Comparison of ENCODE assay signal across 8 cellular contexts in the genomic region with DNA sequence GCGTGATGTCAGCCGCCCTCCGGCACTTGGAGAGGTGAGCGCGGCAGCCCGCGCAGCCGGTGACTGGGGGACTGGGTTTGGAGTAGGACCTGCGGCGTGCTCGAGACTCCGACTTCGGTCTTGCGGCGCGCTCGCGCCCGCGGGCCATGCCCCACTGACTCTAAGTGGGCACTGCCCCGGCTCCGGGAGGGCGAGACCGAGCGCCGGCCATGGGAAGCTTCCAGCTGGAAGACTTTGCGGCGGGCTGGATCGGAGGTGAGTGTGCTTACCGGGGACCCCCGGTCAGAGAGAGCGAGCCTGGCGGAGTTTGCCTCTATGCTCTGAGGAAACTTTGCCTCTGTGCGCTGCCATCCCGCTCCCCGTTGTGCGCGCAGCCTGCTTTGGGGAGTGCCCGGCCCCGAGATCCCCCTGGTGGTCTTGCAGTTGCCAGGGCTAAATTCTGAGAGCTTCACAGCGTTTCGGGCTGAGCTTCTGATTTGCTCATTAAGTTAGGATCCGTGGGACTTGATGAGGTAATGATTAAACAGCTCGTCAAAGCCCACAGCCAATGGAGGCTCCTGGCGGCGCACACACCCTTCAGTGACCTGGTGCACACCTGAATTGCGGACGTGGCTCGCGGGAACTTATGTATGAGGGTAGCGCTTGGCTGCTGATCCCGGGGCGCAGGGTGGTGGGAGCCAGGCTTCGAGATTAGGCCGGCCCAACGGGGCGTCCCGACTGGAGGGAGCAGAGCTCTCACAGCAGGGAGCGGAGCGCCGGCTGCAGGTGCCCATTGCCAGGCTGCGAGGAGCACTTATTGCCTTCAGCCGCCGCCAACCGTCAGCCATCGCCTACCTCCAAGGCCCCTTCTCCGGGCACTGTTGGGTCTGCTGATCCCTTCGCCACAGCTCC. TPM values are rescaled to one million over a fixed set of nuclear protein-coding genes. Genes with fewer than 3 reads are reported as not detected.
A peak's percentile ranks its signal among the peaks of the same experiment; 100 is the strongest.
DNase-seq lines count a peak whose midpoint lies in the region; ATAC-seq and TF ChIP-seq lines count a peak whose summit lies in the region.

A gene with protein sequence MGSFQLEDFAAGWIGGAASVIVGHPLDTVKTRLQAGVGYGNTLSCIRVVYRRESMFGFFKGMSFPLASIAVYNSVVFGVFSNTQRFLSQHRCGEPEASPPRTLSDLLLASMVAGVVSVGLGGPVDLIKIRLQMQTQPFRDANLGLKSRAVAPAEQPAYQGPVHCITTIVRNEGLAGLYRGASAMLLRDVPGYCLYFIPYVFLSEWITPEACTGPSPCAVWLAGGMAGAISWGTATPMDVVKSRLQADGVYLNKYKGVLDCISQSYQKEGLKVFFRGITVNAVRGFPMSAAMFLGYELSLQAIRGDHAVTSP (plus strand): TSS at position 25 of the 891 bp plus-strand sequence. CDS start 185 bp downstream, at position 210.

- ATAC-seq in Right ventricle myocardium inferior (peak; percentile 82), WTC11 (peak; percentile 93)

- H3K9ac ChIP-seq in trophoblast cell (ENCODE audit: low read length), result peak within 1 kb of the TSS; percentile 37

- H3K23ac ChIP-seq in trophoblast cell (ENCODE audit: low read length), result no peak within 1 kb of the TSS

- no peak within 1 kb of the TSS for H3K27ac Mint-ChIP-seq in WTC11

- peaks cover 89% of the 10 kb centered on the region for H3K27me3 Mint-ChIP-seq in WTC11 (ENCODE audit: low read depth)

- TF ChIP-seq CTCF in WTC11 (IDR thresholded peaks at IDR 0.05), result 0 out of 2 replicates have a peak, but pooled peaks have one; percentile 9

- peak within 1 kb of the TSS; percentile 84 for H3K4me3 Mint-ChIP-seq in WTC11

- no CpG with 5 or more reads among the region's 68 CpGs for WGBS in trophoblast cell (ENCODE audit: extremely low coverage, insufficient coverage, insufficient read length)

- no peaks in the 10 kb centered on the region for H3K79me2 ChIP-seq in trophoblast cell (ENCODE audit: control insufficient read depth, insufficient read depth, low read length, poor library complexity)

- H2BK120ac ChIP-seq in trophoblast cell (ENCODE audit: insufficient read depth, low read length, poor library complexity), result no peak within 1 kb of the TSS

- no peak within 1 kb of the TSS for H2AFZ ChIP-seq in trophoblast cell (ENCODE audit: insufficient read depth, low read length, poor library complexity)

- H3K27ac ChIP-seq in trophoblast cell (ENCODE audit: low read depth, low read length), result no peak within 1 kb of the TSS

- H3K79me1 ChIP-seq in trophoblast cell (ENCODE audit: low read length), result no peaks in the 10 kb centered on the region

- H4K8ac ChIP-seq in trophoblast cell (ENCODE audit: low read depth, low read length), result no peak within 1 kb of the TSS

- H3K14ac ChIP-seq in trophoblast cell (ENCODE audit: low read length), result no peak within 1 kb of the TSS

- no peak within 1 kb of the TSS for H3K18ac ChIP-seq in trophoblast cell (ENCODE audit: low read length)

- peaks cover 6% of the 10 kb centered on the region for H3K9me3 ChIP-seq in trophoblast cell (ENCODE audit: insufficient read depth, low read depth, low read length)

- CTCF ChIA-PET in WTC11 (lab: Charles Lee), result interaction anchor here (0.6 to 6.4 kb wide), 33 partner anchors 10 to 377 kb away, joined by 3 to 81 read pairs (median 4); partner anchors contain the start of gene CXCL14

- H3K9me3 Mint-ChIP-seq in WTC11, result peaks cover 26% of the 10 kb centered on the region

- DNase-seq in Right ventricle myocardium inferior (ENCODE audit: missing footprints) (no peak), cardiac septum (ENCODE audit: low spot score) (no peak), LHCN-M2 (ENCODE audit: low read depth) (peak; percentile 16), WTC11 (ENCODE audit: low spot score) (peak; percentile 87), germinal center (ENCODE audit: low spot score) (peak; percentile 71), trophoblast cell (peak in 1 of 2 donors; percentile 63), GF-D8 (lab: John Stamatoyannopoulos, UW) (no peak)
- DNase-seq in effector CD8-positive, alpha-beta T cell (lab: John Stamatoyannopoulos, UW), result no peak

- intact Hi-C loops in Right ventricle myocardium inferior (cut with DNase I), result loop anchor here (5.0 kb wide), 1 partner anchor 368 kb away; no protein-coding TSS in a partner anchor
- intact Hi-C loops in cardiac septum (cut with DNase I), result loop anchor here (10.0 kb wide), 1 partner anchor 370 kb away; no protein-coding TSS in a partner anchor

- H3K27me3 ChIP-seq in trophoblast cell (ENCODE audit: insufficient read depth, low read length), result peaks cover 16% of the 10 kb centered on the region

- H3K4ac ChIP-seq in trophoblast cell (ENCODE audit: low read depth, low read length), result no peak within 1 kb of the TSS

- H2BK5ac ChIP-seq in trophoblast cell (ENCODE audit: low read depth, low read length, poor library complexity), result no peak within 1 kb of the TSS

- H4K91ac ChIP-seq in trophoblast cell (ENCODE audit: low read depth, low read length), result no peak within 1 kb of the TSS

- H3K4me1 ChIP-seq in trophoblast cell (ENCODE audit: control insufficient read depth in 1 of 2, insufficient read depth in 2 of 2, low read length in 2 of 2), result peaks cover 0 to 5% of the 10 kb centered on the region in 2 experiments

- no peak within 1 kb of the TSS for H2BK12ac ChIP-seq in trophoblast cell (ENCODE audit: low read length)

- POLR2A ChIA-PET in WTC11 (lab: Charles Lee), result interaction anchor here (0.8 to 1.4 kb wide), 2 partner anchors 269 to 345 kb away, joined by 4 to 8 read pairs; no protein-coding TSS in a partner anchor

- H4K12ac ChIP-seq in trophoblast cell (ENCODE audit: low read depth, low read length), result no peak within 1 kb of the TSS

- peaks cover 13% of the 10 kb centered on the region for H3K36me3 Mint-ChIP-seq in WTC11

- H3K4me2 ChIP-seq in trophoblast cell (ENCODE audit: low read length), result peak within 1 kb of the TSS; percentile 94

- no peaks in the 10 kb centered on the region for H3K36me3 ChIP-seq in trophoblast cell (ENCODE audit: control insufficient read depth in 1 of 2, insufficient read depth in 2 of 2, low read length in 2 of 2)

- 0 out of 2 replicates have a peak, but pooled peaks cover 2% of the 10 kb centered on the region for H3K4me1 Mint-ChIP-seq in WTC11

- peak within 1 kb of the TSS; percentile 52 for H3K4me3 ChIP-seq in trophoblast cell (ENCODE audit: low read depth, low read length)

- no peak within 1 kb of the TSS for H2AK5ac ChIP-seq in trophoblast cell (ENCODE audit: low read length)

TF ChIP-seq in WTC11, 78 proteins besides CTCF, POLR2A, EP300 and RAD21 (continues in another document):
- TF ChIP-seq, protein P1, sequence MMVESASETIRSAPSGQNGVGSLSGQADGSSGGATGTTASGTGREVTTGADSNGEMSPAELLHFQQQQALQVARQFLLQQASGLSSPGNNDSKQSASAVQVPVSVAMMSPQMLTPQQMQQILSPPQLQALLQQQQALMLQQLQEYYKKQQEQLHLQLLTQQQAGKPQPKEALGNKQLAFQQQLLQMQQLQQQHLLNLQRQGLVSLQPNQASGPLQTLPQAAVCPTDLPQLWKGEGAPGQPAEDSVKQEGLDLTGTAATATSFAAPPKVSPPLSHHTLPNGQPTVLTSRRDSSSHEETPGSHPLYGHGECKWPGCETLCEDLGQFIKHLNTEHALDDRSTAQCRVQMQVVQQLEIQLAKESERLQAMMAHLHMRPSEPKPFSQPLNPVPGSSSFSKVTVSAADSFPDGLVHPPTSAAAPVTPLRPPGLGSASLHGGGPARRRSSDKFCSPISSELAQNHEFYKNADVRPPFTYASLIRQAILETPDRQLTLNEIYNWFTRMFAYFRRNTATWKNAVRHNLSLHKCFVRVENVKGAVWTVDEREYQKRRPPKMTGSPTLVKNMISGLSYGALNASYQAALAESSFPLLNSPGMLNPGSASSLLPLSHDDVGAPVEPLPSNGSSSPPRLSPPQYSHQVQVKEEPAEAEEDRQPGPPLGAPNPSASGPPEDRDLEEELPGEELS (CRISPR knock-in tag; IDR thresholded peaks at IDR 0.05), result 0 out of 2 replicates have a peak, but pooled peaks have one; percentile 46
- TF ChIP-seq TP53 (CRISPR knock-in tag; IDR thresholded peaks at IDR 0.05), result no peak
- no peak for TF ChIP-seq OVOL2 (CRISPR knock-in tag; IDR thresholded peaks at IDR 0.05; ENCODE audit: borderline replicate concordance)
- 0 out of 2 replicates have a peak, but pooled peaks have one; percentile 43 for TF ChIP-seq ZNF232 (CRISPR knock-in tag; IDR thresholded peaks at IDR 0.05)
- TF ChIP-seq KAT7 (CRISPR knock-in tag; IDR thresholded peaks at IDR 0.05; ENCODE audit: borderline replicate concordance), result 0 out of 2 replicates have a peak, but pooled peaks have one; percentile 20
- TF ChIP-seq TEAD4 (CRISPR knock-in tag; IDR thresholded peaks at IDR 0.05), result no peak
- TF ChIP-seq, protein P2, sequence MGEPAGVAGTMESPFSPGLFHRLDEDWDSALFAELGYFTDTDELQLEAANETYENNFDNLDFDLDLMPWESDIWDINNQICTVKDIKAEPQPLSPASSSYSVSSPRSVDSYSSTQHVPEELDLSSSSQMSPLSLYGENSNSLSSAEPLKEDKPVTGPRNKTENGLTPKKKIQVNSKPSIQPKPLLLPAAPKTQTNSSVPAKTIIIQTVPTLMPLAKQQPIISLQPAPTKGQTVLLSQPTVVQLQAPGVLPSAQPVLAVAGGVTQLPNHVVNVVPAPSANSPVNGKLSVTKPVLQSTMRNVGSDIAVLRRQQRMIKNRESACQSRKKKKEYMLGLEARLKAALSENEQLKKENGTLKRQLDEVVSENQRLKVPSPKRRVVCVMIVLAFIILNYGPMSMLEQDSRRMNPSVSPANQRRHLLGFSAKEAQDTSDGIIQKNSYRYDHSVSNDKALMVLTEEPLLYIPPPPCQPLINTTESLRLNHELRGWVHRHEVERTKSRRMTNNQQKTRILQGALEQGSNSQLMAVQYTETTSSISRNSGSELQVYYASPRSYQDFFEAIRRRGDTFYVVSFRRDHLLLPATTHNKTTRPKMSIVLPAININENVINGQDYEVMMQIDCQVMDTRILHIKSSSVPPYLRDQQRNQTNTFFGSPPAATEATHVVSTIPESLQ (CRISPR knock-in tag; IDR thresholded peaks at IDR 0.05), result no peak
- no peak for TF ChIP-seq ZNF396 (CRISPR knock-in tag; IDR thresholded peaks at IDR 0.05; ENCODE audit: borderline replicate concordance)
- TF ChIP-seq SP1 (CRISPR knock-in tag; conservative IDR thresholded peaks at IDR 0.05), result no peak

RNA-seq across cellular contexts. Expression of the gene that starts here (rescaled TPM):
- total RNA-seq in Right ventricle myocardium inferior (not detected), cardiac septum (not detected), LHCN-M2 (2014; rRNA removed) (not detected in 2 replicates), WTC11 (2021) (0.76 to 1.1 TPM (median 1.1 TPM) in 3 replicates)
- polyA plus RNA-seq in LHCN-M2 (2012), result not detected
- 0.28 and 0.59 TPM in 2 replicates for polyA plus RNA-seq in trophoblast cell (2013)

Comparison
In these comparisons a context has a peak if more than half of its experiments do, and no peak if none do; other contexts are left out.
1. Peak in ATAC-seq in Right ventricle myocardium inferior; RNA of the gene not detected or under 1 TPM.
2. Peak in DNase-seq in LHCN-M2; RNA of the gene not detected or under 1 TPM.
3. DNase-seq: peak in WTC11 (single experiment) and germinal center (single experiment); none in Right ventricle myocardium inferior (single experiment), cardiac septum (single experiment), GF-D8 (single experiment) and effector CD8-positive, alpha-beta T cell (single experiment).